Comparison of ENCODE assay signal across 10 cellular contexts in the genomic region with DNA sequence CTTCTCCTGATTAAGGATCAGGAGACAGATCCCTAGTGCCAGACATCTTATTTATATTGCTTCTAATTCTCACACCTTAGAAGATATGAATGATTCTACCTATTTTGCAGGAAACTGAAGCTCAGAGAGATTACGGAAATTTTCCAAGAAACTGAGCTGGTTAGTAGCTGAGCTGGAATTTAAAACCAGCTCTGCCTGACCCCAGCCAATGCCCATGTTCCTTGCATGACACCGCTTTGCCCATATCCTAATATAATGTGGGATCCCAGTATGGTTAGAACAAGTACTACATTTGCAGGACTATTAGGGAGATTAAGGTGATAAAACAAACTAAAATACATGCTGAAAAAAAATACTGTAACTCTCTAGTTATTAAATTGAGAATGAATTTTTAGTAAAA. TPM values are rescaled to one million over a fixed set of nuclear protein-coding genes. Genes with fewer than 3 reads are reported as not detected.
DNase-seq lines count a peak whose midpoint lies in the region; TF ChIP-seq lines count a peak whose summit lies in the region.
"Had no signal": no experiment of that assay in that cellular context is flagged by ENCODE, and none has a peak within 500 bp of the region (broad histone marks: within the 10 kb centered on the region; RNA-seq: fewer than 3 reads in every experiment).

No MANE protein-coding gene starts in this region.

- H3K36me3 Mint-ChIP-seq in activated CD4-positive, alpha-beta T cell treated with anti-CD3 and anti-CD28 coated beads, Interleukin-2, amount 10 ng/mL, durations not matched to agents 24 days and 14 days (ENCODE audit: low read depth): peaks cover 11% of the 10 kb centered on the region
- peaks cover 17% of the 10 kb centered on the region for H3K36me3 Mint-ChIP-seq in activated CD4-positive, alpha-beta T cell treated with anti-CD3 and anti-CD28 coated beads, Interleukin-2, amount 10 ng/mL, durations not matched to agents 7 days and 5 days (ENCODE audit: low read depth)

- H3K27ac ChIP-seq in SJCRH30 (no peak overlapping the region), stomach smooth muscle (ENCODE audit: low read length) (no peak overlapping the region)
- H3K27ac ChIP-seq: right atrium auricular region had no signal

- H3K4me1 ChIP-seq in SJCRH30 (no peaks in the 10 kb centered on the region; the same call in 1 of the 2 replicates), stomach smooth muscle (ENCODE audit: control insufficient read depth, insufficient read depth, low read length) (peaks cover 8% of the 10 kb centered on the region)

- TF ChIP-seq CTCF in fibroblast of the aortic adventitia (IDR thresholded peaks at IDR 0.05; ENCODE audit: insufficient read depth, low read length): no peak

- no peaks in the 10 kb centered on the region for H3K27me3 Mint-ChIP-seq in activated CD4-positive, alpha-beta T cell treated with anti-CD3 and anti-CD28 coated beads, Interleukin-2, amount 10 ng/mL, durations not matched to agents 24 days and 14 days
- H3K27me3 Mint-ChIP-seq in activated CD4-positive, alpha-beta T cell treated with anti-CD3 and anti-CD28 coated beads, Interleukin-2, amount 10 ng/mL, durations not matched to agents 7 days and 5 days: no peaks in the 10 kb centered on the region

- H3K4me1 Mint-ChIP-seq in activated CD4-positive, alpha-beta T cell treated with anti-CD3 and anti-CD28 coated beads, Interleukin-2, amount 10 ng/mL, durations not matched to agents 24 days and 14 days: peaks cover 42% of the 10 kb centered on the region
- peaks cover 48% of the 10 kb centered on the region for H3K4me1 Mint-ChIP-seq in activated CD4-positive, alpha-beta T cell treated with anti-CD3 and anti-CD28 coated beads, Interleukin-2, amount 10 ng/mL, durations not matched to agents 7 days and 5 days

- H3K9me3 ChIP-seq in SJCRH30 (replicated peaks) (0 out of 2 replicates have a peak, but pooled peaks cover 3% of the 10 kb centered on the region), stomach smooth muscle (ENCODE audit: control insufficient read depth in 2 of 2, low read length in 2 of 2) (no peaks in the 10 kb centered on the region)
- H3K9me3 ChIP-seq: right atrium auricular region had no signal

- H3K4me3 ChIP-seq in SJCRH30: peak overlapping the region; percentile 75
- H3K4me3 ChIP-seq in fibroblast of the aortic adventitia (ENCODE audit: low read depth, low read length): peak overlapping the region; percentile 88
- peak overlapping the region; percentile 95 to 100 for H3K4me3 ChIP-seq in stomach smooth muscle (ENCODE audit: low read length in 2 of 2)

- POLR2A ChIA-PET in activated CD4-positive, alpha-beta T cell treated with anti-CD3 and anti-CD28 coated beads, Interleukin-2, amount 10 ng/mL, durations not matched to agents 7 days and 5 days (lab: Charles Lee): no interaction called here

- no peaks in the 10 kb centered on the region for H3K9me3 Mint-ChIP-seq in activated CD4-positive, alpha-beta T cell treated with anti-CD3 and anti-CD28 coated beads, Interleukin-2, amount 10 ng/mL, durations not matched to agents 24 days and 14 days
- H3K9me3 Mint-ChIP-seq in activated CD4-positive, alpha-beta T cell treated with anti-CD3 and anti-CD28 coated beads, Interleukin-2, amount 10 ng/mL, durations not matched to agents 7 days and 5 days: no peaks in the 10 kb centered on the region

- no peak for DNase-seq in activated CD4-positive, alpha-beta T cell treated with anti-CD3 and anti-CD28 coated beads, Interleukin-2, amount 10 ng/mL, durations not matched to agents 24 days and 14 days
- no peak for DNase-seq in activated CD4-positive, alpha-beta T cell treated with anti-CD3 and anti-CD28 coated beads, Interleukin-2, amount 10 ng/mL, durations not matched to agents 7 days and 5 days
- DNase-seq in SJCRH30 (no peak), fibroblast of the aortic adventitia (ENCODE audit: low read depth) (no peak), cerebellar cortex (ENCODE audit: low spot score) (no peak), NOMO-1 treated with dmso at 0.1 percent for 144 hours (lab: John Stamatoyannopoulos, UW; ENCODE audit: unreplicated experiment) (no peak), H4 (ENCODE audit: low spot score) (no peak)
- DNase-seq: OCI-M1 had no signal

- CTCF ChIA-PET in activated CD4-positive, alpha-beta T cell treated with anti-CD3 and anti-CD28 coated beads, Interleukin-2, amount 10 ng/mL, durations not matched to agents 7 days and 5 days (lab: Charles Lee): no interaction called here

- peak overlapping the region in 1 of 2 donors; percentile 40 for H3K9ac ChIP-seq in stomach smooth muscle (ENCODE audit: low read length in 2 of 2)

- H3K36me3 ChIP-seq in SJCRH30 (0 out of 2 replicates have a peak, but pooled peaks cover 2% of the 10 kb centered on the region), stomach smooth muscle (ENCODE audit: control insufficient read depth in 2 of 2, insufficient read depth in 2 of 2, low read length in 2 of 2) (no peaks in the 10 kb centered on the region)
- H3K36me3 ChIP-seq: right atrium auricular region had no signal

- peak overlapping the region; percentile 74 for H3K4me3 Mint-ChIP-seq in activated CD4-positive, alpha-beta T cell treated with anti-CD3 and anti-CD28 coated beads, Interleukin-2, amount 10 ng/mL, durations not matched to agents 24 days and 14 days
- no peak overlapping the region for H3K4me3 Mint-ChIP-seq in activated CD4-positive, alpha-beta T cell treated with anti-CD3 and anti-CD28 coated beads, Interleukin-2, amount 10 ng/mL, durations not matched to agents 7 days and 5 days

- intact Hi-C loops in activated CD4-positive, alpha-beta T cell treated with anti-CD3 and anti-CD28 coated beads, Interleukin-2, amount 10 ng/mL, durations not matched to agents 24 days and 14 days (cut with micrococcal nuclease): loop anchor here (5.0 kb wide), 2 partner anchors 1630 to 1700 kb away; partner anchors contain the start of gene SLC17A5

- peak overlapping the region; percentile 65 for H3K27ac Mint-ChIP-seq in activated CD4-positive, alpha-beta T cell treated with anti-CD3 and anti-CD28 coated beads, Interleukin-2, amount 10 ng/mL, durations not matched to agents 24 days and 14 days
- H3K27ac Mint-ChIP-seq in activated CD4-positive, alpha-beta T cell treated with anti-CD3 and anti-CD28 coated beads, Interleukin-2, amount 10 ng/mL, durations not matched to agents 7 days and 5 days: no peak overlapping the region

- H3K27me3 ChIP-seq in SJCRH30: no peaks in the 10 kb centered on the region
- no peaks in the 10 kb centered on the region for H3K27me3 ChIP-seq in stomach smooth muscle (ENCODE audit: control insufficient read depth in 1 of 2, insufficient read depth in 2 of 2, low read length in 2 of 2)
- H3K27me3 ChIP-seq: right atrium auricular region had no signal

RNA-seq across cellular contexts. Expression of gene TMEM30A, which starts 1.9 kb away (rescaled TPM):
- total RNA-seq in activated CD4-positive, alpha-beta T cell treated with anti-CD3 and anti-CD28 coated beads, Interleukin-2, amount 10 ng/mL, durations not matched to agents 24 days and 14 days: 57.0 and 60.5 TPM in 2 replicates
- 10 to 100 TPM; 69.7 to 70.2 TPM for total RNA-seq in activated CD4-positive, alpha-beta T cell treated with anti-CD3 and anti-CD28 coated beads, Interleukin-2, amount 10 ng/mL, durations not matched to agents 7 days and 5 days
- 63.1 and 70.3 TPM in 2 replicates for total RNA-seq in SJCRH30 (2014; rRNA removed; shearing (Covaris generic))
- 93.9 and 136 TPM in 2 replicates for total RNA-seq in fibroblast of the aortic adventitia (ENCODE audit: low replicate concordance)
- 132 and 152 TPM in 2 replicates for total RNA-seq in H4 (2014; rRNA removed; shearing (Covaris generic))

RNA-seq across cellular contexts. Expression of gene COX7A2, which starts 39.1 kb away (rescaled TPM):
- 490 and 538 TPM in 2 replicates for total RNA-seq in activated CD4-positive, alpha-beta T cell treated with anti-CD3 and anti-CD28 coated beads, Interleukin-2, amount 10 ng/mL, durations not matched to agents 24 days and 14 days
- total RNA-seq in activated CD4-positive, alpha-beta T cell treated with anti-CD3 and anti-CD28 coated beads, Interleukin-2, amount 10 ng/mL, durations not matched to agents 7 days and 5 days: 100 to 1,000 TPM; 397 to 403 TPM
- 192 and 254 TPM in 2 replicates for total RNA-seq in SJCRH30 (2014; rRNA removed; shearing (Covaris generic))
- total RNA-seq in fibroblast of the aortic adventitia (ENCODE audit: low replicate concordance): 34.1 and 197 TPM in 2 replicates
- 526 and 652 TPM in 2 replicates for total RNA-seq in H4 (2014; rRNA removed; shearing (Covaris generic))
